ENCODE assay signal across 8 cellular contexts in the genomic region with DNA sequence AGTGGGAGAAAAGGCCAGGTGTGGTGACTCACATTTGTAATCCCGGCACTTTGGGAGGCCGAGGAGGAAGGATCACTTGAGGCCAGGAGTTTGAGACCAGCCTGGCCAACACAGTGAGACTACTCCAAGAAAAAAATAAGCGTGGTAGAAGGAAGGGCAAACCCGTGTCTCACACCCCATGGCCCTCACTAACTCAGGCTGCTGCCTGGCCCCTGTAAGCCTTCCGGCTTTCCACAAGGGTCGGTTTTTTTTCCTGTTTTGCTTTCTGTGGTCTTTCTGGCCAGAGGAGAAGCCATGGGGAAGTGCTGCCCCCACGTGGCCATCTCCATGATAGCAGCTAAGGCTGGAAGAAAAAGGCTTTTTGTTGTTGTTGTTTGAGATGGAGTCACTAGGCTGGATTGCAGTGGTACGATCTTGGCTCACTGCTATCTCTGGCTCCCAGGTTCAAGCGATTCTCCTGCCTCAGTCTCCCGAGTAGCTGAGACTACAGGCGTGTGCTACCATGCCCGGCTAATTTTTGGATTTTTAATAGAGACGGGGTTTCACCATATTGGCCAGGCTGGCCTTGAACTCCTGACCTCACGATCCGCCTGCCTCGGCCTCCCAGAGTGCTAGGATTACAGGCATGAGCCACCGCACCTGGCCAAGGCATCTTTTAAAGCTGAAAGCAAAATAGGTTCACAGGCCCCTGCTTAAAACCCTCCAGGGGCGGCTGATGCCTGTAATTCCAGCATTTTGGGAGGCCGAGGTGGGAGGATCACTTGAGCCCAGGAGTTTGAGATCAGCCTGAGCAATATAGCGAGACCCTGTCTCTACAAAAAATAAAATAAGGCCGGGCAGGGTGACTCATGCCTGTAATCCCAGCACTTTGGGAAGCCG. TPM values are rescaled to one million over a fixed set of nuclear protein-coding genes. Genes with fewer than 3 reads are reported as not detected.
DNase-seq lines count a peak whose midpoint lies in the region; ATAC-seq and TF ChIP-seq lines count a peak whose summit lies in the region.

No MANE protein-coding gene starts in this region.

- peaks cover 40% of the 10 kb centered on the region for H3K27me3 Mint-ChIP-seq in Calu3 (ENCODE audit: unreplicated experiment)
- peaks cover 9% of the 10 kb centered on the region for H3K27me3 Mint-ChIP-seq in activated T-helper 2 cell treated with anti-CD3 and anti-CD28 coated beads, Interferon-gamma antibody, Interleukin-2, Interleukin-4, amounts not matched to agents 10 μg/mL and 5 μg/mL and 100 μg/mL, durations not matched to agents 14 hours and 24 hours and 36 hours (ENCODE audit: low read depth)

- no peaks in the 10 kb centered on the region for H3K9me3 ChIP-seq in testis

- no peaks in the 10 kb centered on the region for H3K36me3 ChIP-seq in testis (ENCODE audit: low read depth, missing control alignments)

- H3K9me3 Mint-ChIP-seq in Calu3 (ENCODE audit: low read depth, unreplicated experiment) = no peaks in the 10 kb centered on the region
- no peaks in the 10 kb centered on the region for H3K9me3 Mint-ChIP-seq in activated T-helper 2 cell treated with anti-CD3 and anti-CD28 coated beads, Interferon-gamma antibody, Interleukin-2, Interleukin-4, amounts not matched to agents 10 μg/mL and 5 μg/mL and 100 μg/mL, durations not matched to agents 14 hours and 24 hours and 36 hours

- H3K4me1 Mint-ChIP-seq in Calu3 (ENCODE audit: low read depth, unreplicated experiment) = peaks cover 14% of the 10 kb centered on the region
- H3K4me1 Mint-ChIP-seq in activated T-helper 2 cell treated with anti-CD3 and anti-CD28 coated beads, Interferon-gamma antibody, Interleukin-2, Interleukin-4, amounts not matched to agents 10 μg/mL and 5 μg/mL and 100 μg/mL, durations not matched to agents 14 hours and 24 hours and 36 hours (ENCODE audit: low read depth) = peaks cover 51% of the 10 kb centered on the region

- H3K4me3 Mint-ChIP-seq in Calu3 (ENCODE audit: low read depth, unreplicated experiment) = no peak overlapping the region
- H3K4me3 Mint-ChIP-seq in activated T-helper 2 cell treated with anti-CD3 and anti-CD28 coated beads, Interferon-gamma antibody, Interleukin-2, Interleukin-4, amounts not matched to agents 10 μg/mL and 5 μg/mL and 100 μg/mL, durations not matched to agents 14 hours and 24 hours and 36 hours (ENCODE audit: low read depth) = no peak overlapping the region

- no peak overlapping the region for H3K27ac Mint-ChIP-seq in Calu3 (ENCODE audit: unreplicated experiment)
- H3K27ac Mint-ChIP-seq in activated T-helper 2 cell treated with anti-CD3 and anti-CD28 coated beads, Interferon-gamma antibody, Interleukin-2, Interleukin-4, amounts not matched to agents 10 μg/mL and 5 μg/mL and 100 μg/mL, durations not matched to agents 14 hours and 24 hours and 36 hours = no peak overlapping the region

- no peak for TF ChIP-seq POLR2A in testis (IDR thresholded peaks at IDR 0.05)

- BruUV-seq in Calu3 (replicated peaks; lab: Mats Ljungman, UMichigan) = no TSS peak

- peak; percentile 83 for DNase-seq in Calu3
- DNase-seq in KBM-7 = peak; percentile 95
- DNase-seq in RPMI8226 = peak; percentile 86
- DNase-seq in activated T-helper 2 cell treated with anti-CD3 and anti-CD28 coated beads, Interferon-gamma antibody, Interleukin-2, Interleukin-4, amounts not matched to agents 10 μg/mL and 5 μg/mL and 100 μg/mL, durations not matched to agents 14 hours and 24 hours and 36 hours (ENCODE audit: low spot score) = peak; percentile 73
- peak; percentile 18 to 37 for DNase-seq in foreskin keratinocyte
- peak in 50 of 56 donors; percentile 8 to 90 (median 62) for DNase-seq in nucleus accumbens (lab: John Stamatoyannopoulos, UW)
- peak; percentile 90 for DNase-seq in testis

- intact Hi-C loops in Calu3 (cut with micrococcal nuclease; ENCODE audit: unreplicated experiment) = loop anchor here (5.0 kb wide), 2 partner anchors 194 to 239 kb away; no protein-coding TSS in a partner anchor
- intact Hi-C loops in activated T-helper 2 cell treated with anti-CD3 and anti-CD28 coated beads, Interferon-gamma antibody, Interleukin-2, Interleukin-4, amounts not matched to agents 10 μg/mL and 5 μg/mL and 100 μg/mL, durations not matched to agents 14 hours and 24 hours and 36 hours (cut with micrococcal nuclease) = loop anchor here (1.0 kb wide), 2 partner anchors 192 to 239 kb away; no protein-coding TSS in a partner anchor
- intact Hi-C loops in testis (cut with DNase I; ENCODE audit: low total_unique reads) = loop anchor here (10.0 kb wide), 1 partner anchor 236 kb away; no protein-coding TSS in a partner anchor

- no peak overlapping the region for H3K27ac ChIP-seq in foreskin keratinocyte
- H3K27ac ChIP-seq in testis = peak overlapping the region; percentile 37 to 40

- in situ Hi-C loops in KBM-7 (cut with MboI; ENCODE audit: low pct_unique_long_range_greater_than_20kb, low sequenced_read_pairs) = no loop called here

- H3K27me3 ChIP-seq in foreskin keratinocyte (no peaks in the 10 kb centered on the region), testis (no peaks in the 10 kb centered on the region)

- H3K4me1 ChIP-seq in foreskin keratinocyte = no peaks in the 10 kb centered on the region
- peaks cover 4% of the 10 kb centered on the region for H3K4me1 ChIP-seq in testis

- peaks cover 5% of the 10 kb centered on the region for H3K36me3 Mint-ChIP-seq in Calu3 (ENCODE audit: insufficient read depth, unreplicated experiment)
- H3K36me3 Mint-ChIP-seq in activated T-helper 2 cell treated with anti-CD3 and anti-CD28 coated beads, Interferon-gamma antibody, Interleukin-2, Interleukin-4, amounts not matched to agents 10 μg/mL and 5 μg/mL and 100 μg/mL, durations not matched to agents 14 hours and 24 hours and 36 hours (ENCODE audit: low read depth) = no peaks in the 10 kb centered on the region

- CTCF ChIA-PET in Calu3 (lab: Charles Lee) = interaction anchor here (0.5 to 1.2 kb wide), 6 partner anchors 37 to 242 kb away, joined by 3 to 8 read pairs (median 4); no protein-coding TSS in a partner anchor

- ATAC-seq in foreskin keratinocyte (no peak), GM19023 (IDR thresholded peaks at IDR 0.05; ENCODE audit: unreplicated experiment) (no peak)

- WGBS in testis, 2 donors = 34 to 44% methylated on average over 22 of the region's 22 CpGs

- peak; percentile 68 for TF ChIP-seq CTCF in Calu3 (IDR thresholded peaks at IDR 0.05; ENCODE audit: unreplicated experiment)
- TF ChIP-seq CTCF in foreskin keratinocyte (conservative IDR thresholded peaks at IDR 0.05) = peak; percentile 95
- peak; percentile 92 to 94 (median 93) for TF ChIP-seq CTCF in testis (IDR thresholded peaks at IDR 0.05)

- no peak overlapping the region for H3K4me3 ChIP-seq in testis

RNA-seq across cellular contexts. Expression of a gene that starts 7.5 kb away (rescaled TPM):
- total RNA-seq in Calu3 (2022) (31.9 and 34.9 TPM in 2 replicates), foreskin keratinocyte (43.1 and 49.4 TPM in 2 replicates), testis (10 to 100 TPM; 33.4 to 42.7 TPM)
- total RNA-seq in activated T-helper 2 cell treated with anti-CD3 and anti-CD28 coated beads, Interferon-gamma antibody, Interleukin-2, Interleukin-4, amounts not matched to agents 10 μg/mL and 5 μg/mL and 100 μg/mL, durations not matched to agents 14 hours and 24 hours and 36 hours = 42.5 and 44.4 TPM in 2 replicates
- polyA plus RNA-seq in foreskin keratinocyte (17.9 and 19.2 TPM in 2 replicates), testis (ENCODE audit: insufficient read depth, low read depth, low replicate concordance) (17.9 TPM)

RNA-seq across cellular contexts. Expression of a gene that starts 47.0 kb away (rescaled TPM):
- total RNA-seq in Calu3 (2022) = 7.4 and 8.4 TPM in 2 replicates
- 2.4 TPM in 2 replicates for total RNA-seq in activated T-helper 2 cell treated with anti-CD3 and anti-CD28 coated beads, Interferon-gamma antibody, Interleukin-2, Interleukin-4, amounts not matched to agents 10 μg/mL and 5 μg/mL and 100 μg/mL, durations not matched to agents 14 hours and 24 hours and 36 hours
- total RNA-seq in foreskin keratinocyte = 2.8 and 3.7 TPM in 2 replicates
- polyA plus RNA-seq in foreskin keratinocyte = 0.45 and 0.55 TPM in 2 replicates
- 10 to 100 TPM; 85.1 to 96.5 TPM for total RNA-seq in testis
- polyA plus RNA-seq in testis (ENCODE audit: insufficient read depth, low read depth, low replicate concordance) = 9.3 TPM

Comparison
In these comparisons a context has a peak if more than half of its experiments do, and no peak if none do; other contexts are left out.
1. DNase-seq: peak in every context shown above with its lines; median percentile 95 in KBM-7; 90 in testis; 86 in RPMI8226; 83 in Calu3; 73 in activated T-helper 2 cell treated with anti-CD3 and anti-CD28 coated beads, Interferon-gamma antibody, Interleukin-2, Interleukin-4, amounts not matched to agents 10 μg/mL and 5 μg/mL and 100 μg/mL, durations not matched to agents 14 hours and 24 hours and 36 hours; 62 in nucleus accumbens; 28 in foreskin keratinocyte.